21 cellular contexts compared by ENCODE assay signal in genomic region chr10:88019753-88020152, GRCh38.
"Had no signal": no experiment of that assay in that cellular context is flagged by ENCODE, and none has a peak within 500 bp of the region (broad histone marks: within the 10 kb centered on the region; RNA-seq: fewer than 3 reads in every experiment).

No MANE protein-coding gene starts in this region.

- H3K4me3 Mint-ChIP-seq: dendritic cell treated with granulocyte-macrophage colony-stimulating factor and Interleukin-4, amounts not matched to agents 40 ng/mL and 50 ng/mL, for 4 days; effector memory CD8-positive, alpha-beta T cell; naive thymus-derived CD8-positive, alpha-beta T cell; stimulated activated memory B cell treated with anti-CD40 and anti-IgM and Interleukin-4, amounts not matched to agents 10 μg/mL and 1 μg/mL and 100 μg/mL, for 72 hours; stimulated activated naive CD8-positive, alpha-beta T cell treated with anti-CD3 and anti-CD28 coated beads, Interleukin-15, Interleukin-2, amounts not matched to agents 100 ng/mL and 50 ng/mL, for 24 hours had no signal

- H3K36me3 ChIP-seq: neutrophil, right lobe of liver, spleen, tibial artery had no signal

- H3K4me1 Mint-ChIP-seq: stimulated activated memory B cell treated with anti-CD40 and anti-IgM and Interleukin-4, amounts not matched to agents 10 μg/mL and 1 μg/mL and 100 μg/mL, for 72 hours had no signal

- H3K27me3 ChIP-seq: hepatocyte, neutrophil, right lobe of liver, spleen, tibial artery had no signal

- DNase-seq: effector memory CD8-positive, alpha-beta T cell; foreskin melanocyte; head of caudate nucleus; kidney glomerular epithelial cell; mammary epithelial cell; mucosa of descending colon; naive thymus-derived CD8-positive, alpha-beta T cell; psoas muscle; retina; right lobe of liver; spleen; stimulated activated CD4-positive, alpha-beta T cell treated with anti-CD3 and anti-CD28 coated beads, Interleukin-15, amount 100 ng/mL, for 24 hours; stimulated activated CD4-positive, alpha-beta T cell treated with anti-CD3 and anti-CD28 coated beads, Interleukin-1b, Interleukin-23, amount 100 ng/mL, for 48 hours; stimulated activated CD4-positive, alpha-beta T cell treated with anti-CD3 and anti-CD28 coated beads, Interleukin-4, amount 100 ng/mL, for 24 hours; tibial artery had no signal

- ATAC-seq: effector memory CD8-positive, alpha-beta T cell; left lobe of liver; mucosa of descending colon; naive thymus-derived CD8-positive, alpha-beta T cell; psoas muscle; right lobe of liver; stimulated activated memory B cell treated with anti-CD40 and anti-IgM and Interleukin-4, amounts not matched to agents 10 μg/mL and 1 μg/mL and 100 μg/mL, for 72 hours had no signal

- H3K4me3 ChIP-seq: hepatocyte, mucosa of descending colon, psoas muscle, right lobe of liver, spleen, tibial artery had no signal

- H3K27ac Mint-ChIP-seq: dendritic cell treated with granulocyte-macrophage colony-stimulating factor and Interleukin-4, amounts not matched to agents 40 ng/mL and 50 ng/mL, for 4 days; effector memory CD8-positive, alpha-beta T cell; naive thymus-derived CD8-positive, alpha-beta T cell; stimulated activated memory B cell treated with anti-CD40 and anti-IgM and Interleukin-4, amounts not matched to agents 10 μg/mL and 1 μg/mL and 100 μg/mL, for 72 hours; stimulated activated naive CD8-positive, alpha-beta T cell treated with anti-CD3 and anti-CD28 coated beads, Interleukin-15, Interleukin-2, amounts not matched to agents 100 ng/mL and 50 ng/mL, for 24 hours had no signal

- H3K9me3 ChIP-seq: mucosa of descending colon, neutrophil, psoas muscle, right lobe of liver, spleen, tibial artery had no signal

- H3K4me1 ChIP-seq: psoas muscle, right lobe of liver, spleen, tibial artery had no signal

- H3K27me3 Mint-ChIP-seq: dendritic cell treated with granulocyte-macrophage colony-stimulating factor and Interleukin-4, amounts not matched to agents 40 ng/mL and 50 ng/mL, for 4 days; effector memory CD8-positive, alpha-beta T cell; naive thymus-derived CD8-positive, alpha-beta T cell; stimulated activated memory B cell treated with anti-CD40 and anti-IgM and Interleukin-4, amounts not matched to agents 10 μg/mL and 1 μg/mL and 100 μg/mL, for 72 hours; stimulated activated naive CD8-positive, alpha-beta T cell treated with anti-CD3 and anti-CD28 coated beads, Interleukin-15, Interleukin-2, amounts not matched to agents 100 ng/mL and 50 ng/mL, for 24 hours had no signal

- H3K9me3 Mint-ChIP-seq: dendritic cell treated with granulocyte-macrophage colony-stimulating factor and Interleukin-4, amounts not matched to agents 40 ng/mL and 50 ng/mL, for 4 days; effector memory CD8-positive, alpha-beta T cell; stimulated activated memory B cell treated with anti-CD40 and anti-IgM and Interleukin-4, amounts not matched to agents 10 μg/mL and 1 μg/mL and 100 μg/mL, for 72 hours had no signal

- H3K36me3 Mint-ChIP-seq: naive thymus-derived CD8-positive, alpha-beta T cell; stimulated activated memory B cell treated with anti-CD40 and anti-IgM and Interleukin-4, amounts not matched to agents 10 μg/mL and 1 μg/mL and 100 μg/mL, for 72 hours had no signal

- H3K27ac ChIP-seq: hepatocyte, neutrophil, psoas muscle, right lobe of liver, spleen, tibial artery had no signal
